Comparison of ENCODE assay signal across 8 cellular contexts in the genomic region with DNA sequence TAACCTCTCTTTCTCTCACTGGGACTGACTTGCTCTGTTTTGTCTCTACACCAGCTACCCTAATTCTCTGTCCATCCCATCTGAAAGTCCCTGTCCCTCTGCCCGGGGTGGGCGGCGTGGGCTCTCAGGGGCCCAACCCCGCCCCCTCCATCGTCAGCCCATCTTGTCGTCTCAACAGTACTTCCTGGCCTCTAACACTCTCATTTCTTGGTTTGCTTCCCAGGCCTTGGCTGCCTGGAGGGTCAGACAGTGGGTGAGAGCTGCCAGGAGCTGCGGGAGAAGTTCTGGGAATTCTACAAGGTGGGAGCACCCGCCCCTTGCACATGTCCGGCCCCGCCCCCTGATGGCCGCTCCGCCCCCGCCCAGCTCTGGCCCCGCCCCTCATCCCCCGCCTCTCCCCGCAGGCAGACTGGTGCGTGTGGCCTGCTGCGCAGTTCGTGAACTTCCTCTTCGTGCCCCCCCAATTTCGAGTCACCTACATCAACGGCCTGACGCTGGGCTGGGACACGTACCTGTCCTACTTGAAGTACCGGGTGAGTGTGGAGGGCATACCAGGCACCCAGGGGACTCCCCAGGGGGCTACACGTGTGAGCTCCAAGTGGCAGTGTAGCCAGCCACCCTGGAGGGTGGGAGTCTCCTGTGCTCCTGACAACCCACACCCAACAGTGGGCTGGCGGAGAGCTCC. TPM values are rescaled to one million over a fixed set of nuclear protein-coding genes. Genes with fewer than 3 reads are reported as not detected.
DNase-seq lines count a peak whose midpoint lies in the region; TF ChIP-seq lines count a peak whose summit lies in the region.

No MANE protein-coding gene starts in this region.

- TF ChIP-seq CTCF in GM12864 (IDR thresholded peaks at IDR 0.05; ENCODE audit: low read depth, low read length, missing control alignments) (no peak), Peyer's patch (IDR thresholded peaks at IDR 0.05) (no peak), colonic mucosa (IDR thresholded peaks at IDR 0.05) (no peak), nephron progenitor cell (IDR thresholded peaks at IDR 0.05) (no peak)

- peaks cover 17% of the 10 kb centered on the region for H3K36me3 Mint-ChIP-seq in nephron progenitor cell (ENCODE audit: low read depth)

- H3K4me1 Mint-ChIP-seq in nephron progenitor cell: peaks cover 22% of the 10 kb centered on the region

- TF ChIP-seq POLR2A in Peyer's patch (IDR thresholded peaks at IDR 0.05): no peak

- H3K4me1 ChIP-seq in Peyer's patch (peaks cover 0 to 16% (median 12%) of the 10 kb centered on the region in 4 donors), colonic mucosa (peaks cover 8% of the 10 kb centered on the region)

- H3K4me3 ChIP-seq in GM12864 (ENCODE audit: low read depth, low read length) (peak overlapping the region; percentile 65), Peyer's patch (peak overlapping the region in 2 of 4 donors; percentile 6 to 92), colonic mucosa (peak overlapping the region; percentile 5)

- no peak overlapping the region for H3K9ac ChIP-seq in colonic mucosa (ENCODE audit: low read depth in 2 of 2, low read length in 2 of 2)

- H3K9me3 ChIP-seq in Peyer's patch (peaks cover 0 to 4% (median 0%) of the 10 kb centered on the region in 4 donors), colonic mucosa (no peaks in the 10 kb centered on the region)

- peak overlapping the region; percentile 9 to 95 (median 74) for H3K27ac ChIP-seq in Peyer's patch
- peak overlapping the region; percentile 59 for H3K27ac ChIP-seq in colonic mucosa

- no peaks in the 10 kb centered on the region for H3K9me3 Mint-ChIP-seq in nephron progenitor cell

- intact Hi-C loops in colonic mucosa (cut with DNase I): no loop called here

- H3K27me3 Mint-ChIP-seq in nephron progenitor cell (ENCODE audit: low read depth, poor library complexity): no peaks in the 10 kb centered on the region

- DNase-seq in GM12864 (ENCODE audit: low read depth) (no peak), Peyer's patch (peak in 2 of 3 donors; percentile 58 to 67), colonic mucosa (peak; percentile 41), nephron progenitor cell (peak; percentile 58), SHP77 (lab: John Stamatoyannopoulos, UW) (no peak), NCI-H1417 (lab: John Stamatoyannopoulos, UW) (no peak), SHP77 treated with DMSO at 0.1 percent for 48 hours (lab: John Stamatoyannopoulos, UW) (no peak), NCI-H1092 treated with DMSO at 0.1 percent for 48 hours (lab: John Stamatoyannopoulos, UW) (no peak)

- H3K27ac Mint-ChIP-seq in nephron progenitor cell: no peak overlapping the region

- no peaks in the 10 kb centered on the region for H3K27me3 ChIP-seq in Peyer's patch
- H3K27me3 ChIP-seq in colonic mucosa: no peaks in the 10 kb centered on the region

- H3K36me3 ChIP-seq in Peyer's patch (peaks cover 0 to 28% (median 0%) of the 10 kb centered on the region in 3 donors), colonic mucosa (no peaks in the 10 kb centered on the region)

- peak overlapping the region; percentile 87 for H3K4me3 Mint-ChIP-seq in nephron progenitor cell

RNA-seq across cellular contexts. Expression of a gene that starts 1.7 kb away (rescaled TPM):
- total RNA-seq in Peyer's patch (10 to 100 TPM in 3 of 4 donors, 1 to 10 TPM in 1; 4.1 to 19.6 (median 16.0) TPM), colonic mucosa (10 to 100 TPM in 1 of 2 donors, 1 to 10 TPM in 1; 8.9 to 21.7 TPM)

RNA-seq across cellular contexts. Expression of a gene that starts 9.1 kb away (rescaled TPM):
- total RNA-seq in Peyer's patch (1 to 10 TPM in 3 of 4 donors, not detected in 1; 6.1 to 9.5 (median 8.3) TPM), colonic mucosa (1 to 10 TPM; 3.5 to 4.2 TPM)

RNA-seq across cellular contexts. Expression of a gene that starts 21.1 kb away (rescaled TPM):
- total RNA-seq in Peyer's patch: 100 to 1,000 TPM in 1 of 4 donors, 10 to 100 TPM in 3; 54.9 to 109 (median 60.7) TPM
- 10 to 100 TPM; 47.1 to 95.2 TPM for total RNA-seq in colonic mucosa

RNA-seq across cellular contexts. Expression of a gene that starts 31.5 kb away (rescaled TPM):
- total RNA-seq in Peyer's patch (1 to 10 TPM in 3 of 4 donors, not detected in 1; 3.9 to 8.3 (median 8.3) TPM), colonic mucosa (1 to 10 TPM; 2.1 TPM)

RNA-seq across cellular contexts. Expression of a gene that starts 41.7 kb away (rescaled TPM):
- total RNA-seq in Peyer's patch (10 to 100 TPM; 19.7 to 45.4 (median 28.2) TPM), colonic mucosa (10 to 100 TPM; 42.9 to 48.2 TPM)

Comparison
In these comparisons a context has a peak if more than half of its experiments do, and no peak if none do; other contexts are left out.
1. DNase-seq: peak in Peyer's patch (2 of 3), colonic mucosa (single experiment) and nephron progenitor cell (single experiment); none in GM12864 (single experiment), SHP77 (0 of 2), NCI-H1417 (0 of 3), SHP77 treated with DMSO at 0.1 percent for 48 hours (single experiment) and NCI-H1092 treated with DMSO at 0.1 percent for 48 hours (single experiment).